In the genomic region with DNA sequence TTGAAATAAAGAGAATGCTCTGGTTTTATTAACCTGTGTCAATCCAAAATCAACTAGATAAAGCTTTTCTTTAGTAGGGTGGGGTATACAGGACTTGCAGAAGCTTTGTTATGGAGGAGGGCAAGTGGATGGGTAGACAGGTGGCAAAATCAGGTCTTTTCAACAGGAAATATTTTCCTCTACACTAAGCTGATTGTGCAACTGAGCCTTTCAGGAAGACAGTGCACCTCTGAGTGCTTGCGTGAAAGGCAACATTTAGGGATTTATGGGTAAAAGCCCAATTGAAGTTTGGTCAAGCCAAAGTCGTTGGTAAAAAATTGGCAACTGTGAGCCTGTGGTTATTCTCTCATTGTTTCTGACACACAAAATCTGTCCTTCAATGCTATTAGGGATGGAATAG, we compare ENCODE assay signal across 28 cellular contexts.
"Had no signal": no experiment of that assay in that cellular context is flagged by ENCODE, and none has a peak within 500 bp of the region (broad histone marks: within the 10 kb centered on the region; RNA-seq: fewer than 3 reads in every experiment).

No MANE protein-coding gene starts in this region.

- H3K27me3 Mint-ChIP-seq: type B pancreatic cell had no signal

- H3K4me3 Mint-ChIP-seq: stimulated activated effector memory CD8-positive, alpha-beta T cell treated with anti-CD3 and anti-CD28 coated beads, Interleukin-12 subunit alpha, Interleukin-12 subunit beta, amount 100 ng/mL, for 72 hours; stimulated activated memory B cell treated with anti-CD40 and anti-IgM and Interleukin-4, amounts not matched to agents 10 μg/mL and 1 μg/mL and 100 μg/mL, for 72 hours; stimulated activated naive B cell treated with anti-CD40 and anti-IgM and Interleukin-4, amounts not matched to agents 10 μg/mL and 1 μg/mL and 100 μg/mL, for 72 hours; stimulated activated naive CD8-positive, alpha-beta T cell treated with anti-CD3 and anti-CD28 coated beads, Interleukin-15, amount 100 ng/mL, for 72 hours; stimulated activated naive CD8-positive, alpha-beta T cell treated with anti-CD3 and anti-CD28 coated beads, Interleukin-15, Interleukin-2, amounts not matched to agents 100 ng/mL and 50 ng/mL, for 24 hours; type B pancreatic cell had no signal

- H3K27ac ChIP-seq: stomach, suprapubic skin, testis, thoracic aorta, thyroid gland, tibial artery, tibial nerve, transverse colon, upper lobe of left lung, upper lobe of right lung, uterus, vagina had no signal

- DNase-seq: stimulated activated CD4-positive, alpha-beta T cell treated with anti-CD3 and anti-CD28 coated beads, Interleukin-2, amount 100 ng/mL, for 48 hours; stimulated activated CD4-positive, alpha-beta T cell treated with anti-CD3 and anti-CD28 coated beads, Interleukin-4, amount 100 ng/mL, for 1 hour; stimulated activated CD4-positive, alpha-beta T cell treated with anti-CD3 and anti-CD28 coated beads, Interleukin-4, amount 100 ng/mL, for 24 hours; stimulated activated CD4-positive, alpha-beta T cell treated with anti-CD3 and anti-CD28 coated beads, Interleukin-4, amount 100 ng/mL, for 4 hours; stimulated activated CD8-positive, alpha-beta memory T cell treated with anti-CD3 and anti-CD28 coated beads, Interleukin-4, amount 100 ng/mL, for 48 hours; stimulated activated naive B cell treated with anti-CD40 and anti-IgM and Interleukin-4, amounts not matched to agents 10 μg/mL and 1 μg/mL and 100 μg/mL, for 72 hours; stimulated activated naive CD4-positive, alpha-beta T cell; stimulated activated naive CD4-positive, alpha-beta T cell treated with Interleukin-2 at 50 U/mL for 16 hours; stimulated activated naive CD8-positive, alpha-beta T cell treated with anti-CD3 and anti-CD28 coated beads, Interleukin-15, amount 100 ng/mL, for 72 hours; stimulated activated naive CD8-positive, alpha-beta T cell treated with anti-CD3 and anti-CD28 coated beads, Interleukin-15, Interleukin-2, amounts not matched to agents 100 U/mL and 50 U/mL, for 24 hours; stomach; substantia nigra; testis; thyroid gland; tibial artery; transverse colon; upper lobe of left lung; upper lobe of right lung; uterus had no signal

- ATAC-seq: stimulated activated effector memory CD8-positive, alpha-beta T cell treated with anti-CD3 and anti-CD28 coated beads, Interleukin-12 subunit alpha, Interleukin-12 subunit beta, amount 100 ng/mL, for 72 hours; stimulated activated memory B cell treated with anti-CD40 and anti-IgM and Interleukin-4, amounts not matched to agents 10 μg/mL and 1 μg/mL and 100 μg/mL, for 72 hours; stimulated activated naive B cell treated with anti-CD40 and anti-IgM and Interleukin-4, amounts not matched to agents 10 μg/mL and 1 μg/mL and 100 μg/mL, for 72 hours; stimulated activated naive CD8-positive, alpha-beta T cell treated with anti-CD3 and anti-CD28 coated beads, Interleukin-15, amount 100 ng/mL, for 72 hours; stimulated activated naive CD8-positive, alpha-beta T cell treated with anti-CD3 and anti-CD28 coated beads, Interleukin-15, Interleukin-2, amounts not matched to agents 100 U/mL and 50 U/mL, for 24 hours; upper lobe of right lung had no signal

- H3K4me3 ChIP-seq: stomach, suprapubic skin, testis, thoracic aorta, thyroid gland, tibial artery, tibial nerve, transverse colon, upper lobe of left lung, upper lobe of right lung, uterus, vagina had no signal

- H3K27me3 ChIP-seq: suprapubic skin, testis, thyroid gland, transverse colon, upper lobe of left lung, upper lobe of right lung, uterus, vagina had no signal

- H3K36me3 ChIP-seq: stomach, suprapubic skin, thoracic aorta, thyroid gland, tibial artery, tibial nerve, transverse colon, upper lobe of left lung, upper lobe of right lung, uterus, vagina had no signal

- H3K9me3 Mint-ChIP-seq: stimulated activated effector memory CD8-positive, alpha-beta T cell treated with anti-CD3 and anti-CD28 coated beads, Interleukin-12 subunit alpha, Interleukin-12 subunit beta, amount 100 ng/mL, for 72 hours; stimulated activated memory B cell treated with anti-CD40 and anti-IgM and Interleukin-4, amounts not matched to agents 10 μg/mL and 1 μg/mL and 100 μg/mL, for 72 hours; stimulated activated naive B cell treated with anti-CD40 and anti-IgM and Interleukin-4, amounts not matched to agents 10 μg/mL and 1 μg/mL and 100 μg/mL, for 72 hours; stimulated activated naive CD8-positive, alpha-beta T cell treated with anti-CD3 and anti-CD28 coated beads, Interleukin-15, amount 100 ng/mL, for 72 hours; stimulated activated naive CD8-positive, alpha-beta T cell treated with anti-CD3 and anti-CD28 coated beads, Interleukin-15, Interleukin-2, amounts not matched to agents 100 ng/mL and 50 ng/mL, for 24 hours; type B pancreatic cell had no signal

- H3K9me3 ChIP-seq: stomach, suprapubic skin, testis, thoracic aorta, thyroid gland, tibial artery, tibial nerve, transverse colon, upper lobe of left lung, upper lobe of right lung, uterus, vagina had no signal

- H3K27ac Mint-ChIP-seq: stimulated activated effector memory CD8-positive, alpha-beta T cell treated with anti-CD3 and anti-CD28 coated beads, Interleukin-12 subunit alpha, Interleukin-12 subunit beta, amount 100 ng/mL, for 72 hours; stimulated activated memory B cell treated with anti-CD40 and anti-IgM and Interleukin-4, amounts not matched to agents 10 μg/mL and 1 μg/mL and 100 μg/mL, for 72 hours; stimulated activated naive B cell treated with anti-CD40 and anti-IgM and Interleukin-4, amounts not matched to agents 10 μg/mL and 1 μg/mL and 100 μg/mL, for 72 hours; stimulated activated naive CD8-positive, alpha-beta T cell treated with anti-CD3 and anti-CD28 coated beads, Interleukin-15, amount 100 ng/mL, for 72 hours; stimulated activated naive CD8-positive, alpha-beta T cell treated with anti-CD3 and anti-CD28 coated beads, Interleukin-15, Interleukin-2, amounts not matched to agents 100 ng/mL and 50 ng/mL, for 24 hours; type B pancreatic cell had no signal

- FAIRE-seq: urothelium cell line had no signal

- H3K36me3 Mint-ChIP-seq: stimulated activated effector memory CD8-positive, alpha-beta T cell treated with anti-CD3 and anti-CD28 coated beads, Interleukin-12 subunit alpha, Interleukin-12 subunit beta, amount 100 ng/mL, for 72 hours; stimulated activated memory B cell treated with anti-CD40 and anti-IgM and Interleukin-4, amounts not matched to agents 10 μg/mL and 1 μg/mL and 100 μg/mL, for 72 hours; stimulated activated naive B cell treated with anti-CD40 and anti-IgM and Interleukin-4, amounts not matched to agents 10 μg/mL and 1 μg/mL and 100 μg/mL, for 72 hours; type B pancreatic cell had no signal

- H3K4me1 ChIP-seq: suprapubic skin, testis, tibial artery, tibial nerve, transverse colon, upper lobe of left lung, upper lobe of right lung, uterus, vagina had no signal
